Comparison of ENCODE assay signal across 17 cellular contexts in the genomic region with DNA sequence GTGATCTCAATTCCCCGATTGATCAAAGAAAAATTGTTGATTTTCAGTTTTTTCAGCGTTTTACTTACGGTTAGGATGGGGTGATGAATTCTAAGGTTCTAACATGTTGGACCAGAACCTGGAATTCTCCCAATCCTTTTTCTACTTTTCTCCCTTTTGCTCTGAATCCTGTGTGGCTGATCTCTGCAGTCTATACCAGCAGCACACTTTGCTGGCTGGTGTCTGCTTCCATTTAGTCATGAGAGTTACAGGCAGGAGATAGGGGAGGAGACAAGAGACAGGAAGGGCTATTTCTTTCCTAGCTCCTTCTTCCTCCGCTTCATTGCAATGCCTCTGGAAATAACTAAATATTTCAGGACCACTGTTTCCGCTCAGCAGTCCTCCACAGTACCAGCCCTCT.
DNase-seq lines count a peak whose midpoint lies in the region; ATAC-seq, FAIRE-seq and TF ChIP-seq lines count a peak whose summit lies in the region.
"Had no signal": no experiment of that assay in that cellular context is flagged by ENCODE, and none has a peak within 500 bp of the region (broad histone marks: within the 10 kb centered on the region; RNA-seq: fewer than 3 reads in every experiment).

No MANE protein-coding gene starts in this region.

- H4K91ac ChIP-seq in H1 (replicated peaks; ENCODE audit: insufficient read length, low read length) = no peak overlapping the region

- H3K79me2 ChIP-seq in GM23338 (replicated peaks; ENCODE audit: insufficient read depth) = no peaks in the 10 kb centered on the region
- H3K79me2 ChIP-seq in H1 (ENCODE audit: control insufficient read depth in 1 of 2, insufficient read depth in 2 of 2, low read length in 2 of 2) = no peaks in the 10 kb centered on the region
- H3K79me2 ChIP-seq in neural progenitor cell (ENCODE audit: low read depth) = no peaks in the 10 kb centered on the region

- H3K79me1 ChIP-seq in H1 (ENCODE audit: low read depth, low read length) = no peaks in the 10 kb centered on the region

- no peaks in the 10 kb centered on the region for H3K9me3 Mint-ChIP-seq in GM23338
- H3K9me3 Mint-ChIP-seq in neural progenitor cell = no peaks in the 10 kb centered on the region

- no peak overlapping the region for H3K23ac ChIP-seq in H1 (ENCODE audit: insufficient read length)

- no peak overlapping the region for H2BK12ac ChIP-seq in H1 (ENCODE audit: low read depth, low read length)

- FAIRE-seq in H1 (lab: Jason Lieb, UNC) = peak; percentile 19
- FAIRE-seq: H54 had no signal

- no peak for DNase-seq in right cardiac atrium
- no peak for DNase-seq in right atrium auricular region (ENCODE audit: low spot score)
- no peak for DNase-seq in GM23338 (ENCODE audit: low spot score)
- DNase-seq in H1 (ENCODE audit: low read depth in 1 of 2, low spot score in 2 of 2) = no peak
- DNase-seq in neural progenitor cell (ENCODE audit: low spot score) = no peak
- no peak for DNase-seq in DMS153 treated with DMSO at 0.1 percent for 48 hours (lab: John Stamatoyannopoulos, UW; ENCODE audit: unreplicated experiment)
- no peak for DNase-seq in UCSD-AML1 (lab: John Stamatoyannopoulos, UW; ENCODE audit: unreplicated experiment)
- DNase-seq: CD8-positive, alpha-beta memory T cell; COR-L47; DMS 273 treated with DMSO at 0.1 percent for 48 hours; GF-D8; HCEC 1CT had no signal

- H3K18ac ChIP-seq in H1 (ENCODE audit: extremely low read depth, low read length) = no peak overlapping the region

- H3K56ac ChIP-seq in H1 (replicated peaks; ENCODE audit: insufficient read length, low read depth, low read length) = no peak overlapping the region

- H3K27ac Mint-ChIP-seq in GM23338 (peak overlapping the region; percentile 31; the same call in 1 of the 2 replicates), neural progenitor cell (no peak overlapping the region)
- H3K27ac Mint-ChIP-seq: B cell; CD8-positive, alpha-beta memory T cell had no signal

- H2AFZ ChIP-seq in GM23338 (peak overlapping the region; percentile 79; the same call in 1 of the 2 replicates), H1 (ENCODE audit: low read length) (peak overlapping the region; percentile 89), neural progenitor cell (replicated peaks) (peak overlapping the region; percentile 74)

- no peak overlapping the region for H2BK5ac ChIP-seq in H1 (ENCODE audit: low read depth, low read length)

- no peak overlapping the region for H4K5ac ChIP-seq in H1 (ENCODE audit: insufficient read length, low read depth, low read length)

- no peak overlapping the region for H3K4ac ChIP-seq in H1 (replicated peaks; ENCODE audit: insufficient read length, low read depth, low read length)

- TF ChIP-seq POLR2A in H1 (IDR thresholded peaks at IDR 0.05; ENCODE audit: control extremely low read depth in 1 of 2, low read depth in 2 of 2, low read length in 2 of 2) = no peak

- H3F3A ChIP-seq in GM23338 (replicated peaks; ENCODE audit: low read depth) = no peaks in the 10 kb centered on the region
- no peaks in the 10 kb centered on the region for H3F3A ChIP-seq in neural progenitor cell (ENCODE audit: low read depth)

- H3K9me2 ChIP-seq in GM23338 (ENCODE audit: insufficient read depth) = no peaks in the 10 kb centered on the region

- ATAC-seq in right cardiac atrium (peak in 1 of 2 donors; percentile 62), GM23338 (no peak), GM19455 (IDR thresholded peaks at IDR 0.05; ENCODE audit: unreplicated experiment) (no peak)

- CTCF ChIA-PET in H1 (lab: Charles Lee; ENCODE audit: partially characterized antibody) = no interaction called here

- H3K9me3 ChIP-seq in right cardiac atrium (ENCODE audit: control insufficient read depth, low read length) = no peaks in the 10 kb centered on the region
- no peaks in the 10 kb centered on the region for H3K9me3 ChIP-seq in right atrium auricular region
- H3K9me3 ChIP-seq in H1 (ENCODE audit: insufficient read depth in 2 of 2, low read depth in 1 of 2, low read length in 1 of 2) = no peaks in the 10 kb centered on the region
- H3K9me3 ChIP-seq in neural progenitor cell (ENCODE audit: low read depth) = no peaks in the 10 kb centered on the region
- H3K9me3 ChIP-seq: BLaER1 treated with 17β-estradiol and CSF1 and Interleukin-3, amounts not matched to agents 10 nM and 100 nM had no signal

- H2BK120ac ChIP-seq in H1 (replicated peaks; ENCODE audit: low read depth, low read length) = no peak overlapping the region

- no peak overlapping the region for H4K8ac ChIP-seq in H1 (ENCODE audit: extremely low read depth, insufficient read depth, low read length)

- H2BK20ac ChIP-seq in H1 (ENCODE audit: low read length) = no peak overlapping the region

- TF ChIP-seq RAD21 in H1 (IDR thresholded peaks at IDR 0.05 in 1 of 2, conservative IDR thresholded peaks at IDR 0.05 in 1 of 2; ENCODE audit: low read depth in 2 of 2, low read length in 2 of 2) = no peak

- H3K27me3 Mint-ChIP-seq in GM23338 (ENCODE audit: insufficient read depth, low read depth, poor library complexity) = no peaks in the 10 kb centered on the region
- H3K27me3 Mint-ChIP-seq in neural progenitor cell (ENCODE audit: insufficient read depth, low read depth) = no peaks in the 10 kb centered on the region
- H3K27me3 Mint-ChIP-seq: B cell; CD8-positive, alpha-beta memory T cell had no signal

- no peak overlapping the region for H3K9ac ChIP-seq in H1 (replicated peaks in 1 of 4; ENCODE audit: extremely low read depth in 1 of 4, low read depth in 3 of 4, low read length in 3 of 4)
- H3K9ac ChIP-seq in neural progenitor cell = no peak overlapping the region
- H3K9ac ChIP-seq: BLaER1 treated with 17β-estradiol and CSF1 and Interleukin-3, amounts not matched to agents 10 nM and 100 nM had no signal

- H4K20me1 ChIP-seq in GM23338 (replicated peaks; ENCODE audit: insufficient read depth) = no peaks in the 10 kb centered on the region
- no peaks in the 10 kb centered on the region for H4K20me1 ChIP-seq in H1 (replicated peaks in 1 of 2; ENCODE audit: control insufficient read depth in 1 of 2, insufficient read depth in 2 of 2, low read length in 2 of 2)
- no peaks in the 10 kb centered on the region for H4K20me1 ChIP-seq in neural progenitor cell (ENCODE audit: low read depth)
- H4K20me1 ChIP-seq: BLaER1 treated with 17β-estradiol and CSF1 and Interleukin-3, amounts not matched to agents 10 nM and 100 nM had no signal

- H2AK5ac ChIP-seq in H1 (ENCODE audit: low read depth, low read length) = no peak overlapping the region

- no peak overlapping the region for H3K4me3 Mint-ChIP-seq in GM23338
- H3K4me3 Mint-ChIP-seq in neural progenitor cell = no peak overlapping the region
- H3K4me3 Mint-ChIP-seq: B cell; CD8-positive, alpha-beta memory T cell had no signal

- H3K27ac ChIP-seq in right cardiac atrium (ENCODE audit: low read length) (peak overlapping the region; percentile 49), right atrium auricular region (peak overlapping the region in 1 of 2 donors; percentile 57), GM23338 (ENCODE audit: low read depth) (no peak overlapping the region), H1 (ENCODE audit: low read depth, low read length) (no peak overlapping the region), neural progenitor cell (no peak overlapping the region)
- H3K27ac ChIP-seq: HL-60 had no signal

- H3K4me3 ChIP-seq in right cardiac atrium (ENCODE audit: low read length) (no peak overlapping the region), right atrium auricular region (no peak overlapping the region), GM23338 (no peak overlapping the region), H1 (ENCODE audit: extremely low read depth in 1 of 4, insufficient read depth in 2 of 4, low read depth in 3 of 4, low read length in 4 of 4) (no peak overlapping the region), neural progenitor cell (no peak overlapping the region)
- H3K4me3 ChIP-seq: BLaER1 treated with 17β-estradiol and CSF1 and Interleukin-3, amounts not matched to agents 10 nM and 100 nM had no signal

- H3K4me1 Mint-ChIP-seq in GM23338 = no peaks in the 10 kb centered on the region
- no peaks in the 10 kb centered on the region for H3K4me1 Mint-ChIP-seq in neural progenitor cell
- H3K4me1 Mint-ChIP-seq: CD8-positive, alpha-beta memory T cell had no signal

- WGBS in right cardiac atrium = 61% methylated on average over 5 of the region's 5 CpGs
- WGBS in H1 (ENCODE audit: extremely low coverage in 1 of 2, insufficient coverage in 1 of 2, insufficient read length in 1 of 2, insufficient replicate concordance in 2 of 2, low coverage in 1 of 2, low lambda C conversion rate in 2 of 2, missing lambda C conversion rate in 1 of 2), 2 experiments = 73% methylated on average over 5 of the region's 5 CpGs; no CpG with 5 or more reads in 1 of the 2 experiments

- H3K4me2 ChIP-seq in GM23338 (no peak overlapping the region), H1 (ENCODE audit: insufficient read depth in 1 of 2, low read depth in 2 of 2, low read length in 2 of 2) (no peak overlapping the region), neural progenitor cell (no peak overlapping the region)

- H3K36me3 ChIP-seq in right atrium auricular region (no peaks in the 10 kb centered on the region), GM23338 (ENCODE audit: insufficient read depth) (no peaks in the 10 kb centered on the region), H1 (ENCODE audit: control insufficient read depth in 2 of 4, insufficient read depth in 4 of 4, low read length in 3 of 4) (no peaks in the 10 kb centered on the region), neural progenitor cell (no peaks in the 10 kb centered on the region)
- H3K36me3 ChIP-seq: BLaER1 treated with 17β-estradiol and CSF1 and Interleukin-3, amounts not matched to agents 10 nM and 100 nM had no signal

- no peaks in the 10 kb centered on the region for H3K36me3 Mint-ChIP-seq in GM23338 (ENCODE audit: low read depth)
- no peaks in the 10 kb centered on the region for H3K36me3 Mint-ChIP-seq in neural progenitor cell
- H3K36me3 Mint-ChIP-seq: CD8-positive, alpha-beta memory T cell had no signal

- TF ChIP-seq EP300 in H1 (IDR thresholded peaks at IDR 0.05; ENCODE audit: borderline replicate concordance in 1 of 2, low read depth in 2 of 2, low read length in 2 of 2) = no peak

- no peak overlapping the region for H2BK15ac ChIP-seq in H1 (ENCODE audit: low read length)

- H3K27me3 ChIP-seq in right cardiac atrium (ENCODE audit: control insufficient read depth, insufficient read depth) (no peaks in the 10 kb centered on the region), right atrium auricular region (no peaks in the 10 kb centered on the region), GM23338 (ENCODE audit: insufficient read depth) (no peaks in the 10 kb centered on the region), H1 (replicated peaks in 1 of 4; ENCODE audit: control insufficient read depth in 3 of 4, extremely low read depth in 1 of 4, insufficient read depth in 3 of 4, low read length in 3 of 4) (no peaks in the 10 kb centered on the region), neural progenitor cell (no peaks in the 10 kb centered on the region)
- H3K27me3 ChIP-seq: BLaER1 treated with 17β-estradiol and CSF1 and Interleukin-3, amounts not matched to agents 10 nM and 100 nM had no signal

- intact Hi-C loops in right cardiac atrium (cut with DNase I) = no loop called here

- POLR2A ChIA-PET in H1 (lab: Charles Lee; ENCODE audit: partially characterized antibody) = no interaction called here

- TF ChIP-seq CTCF in right atrium auricular region (IDR thresholded peaks at IDR 0.05) (no peak), GM23338 (conservative IDR thresholded peaks at IDR 0.05; ENCODE audit: low read depth in 2 of 2) (no peak), H1 (IDR thresholded peaks at IDR 0.05; ENCODE audit: control extremely low read depth in 1 of 3, insufficient read depth in 1 of 3, low read depth in 1 of 3, low read length in 3 of 3) (no peak), neural progenitor cell (IDR thresholded peaks at IDR 0.05) (no peak)

- H3K4me1 ChIP-seq in right cardiac atrium (ENCODE audit: control insufficient read depth, insufficient read depth, low read length) (no peaks in the 10 kb centered on the region), right atrium auricular region (peaks cover 0 to 5% of the 10 kb centered on the region in 2 donors), GM23338 (ENCODE audit: insufficient read depth) (no peaks in the 10 kb centered on the region), H1 (replicated peaks in 1 of 4; ENCODE audit: control insufficient read depth in 3 of 4, insufficient read depth in 4 of 4, low read length in 3 of 4) (no peaks in the 10 kb centered on the region), neural progenitor cell (no peaks in the 10 kb centered on the region)

- no peak overlapping the region for H3K14ac ChIP-seq in H1 (ENCODE audit: insufficient read length)

- H3K23me2 ChIP-seq in H1 (ENCODE audit: low read depth, low read length) = no peaks in the 10 kb centered on the region
